8 cellular contexts compared by ENCODE assay signal in genomic region chr1:182484531-182485257, GRCh38. TPM values are rescaled to one million over a fixed set of nuclear protein-coding genes. Genes with fewer than 3 reads are reported as not detected.
DNase-seq lines count a peak whose midpoint lies in the region; ATAC-seq lines count a peak whose summit lies in the region.

No MANE protein-coding gene starts in this region.

- H2BK5ac ChIP-seq in mesendoderm (ENCODE audit: low read length) = no peak overlapping the region

- no peaks in the 10 kb centered on the region for H3K27me3 ChIP-seq in mesendoderm (ENCODE audit: insufficient read depth, low read length, poor library complexity)

- H3K36me3 ChIP-seq in mesendoderm (ENCODE audit: control insufficient read depth, insufficient read depth, low read length) = no peaks in the 10 kb centered on the region

- H3K4me2 ChIP-seq in mesendoderm (ENCODE audit: low read length) = no peak overlapping the region

- H2BK15ac ChIP-seq in mesendoderm (replicated peaks; ENCODE audit: low read depth) = no peak overlapping the region

- H2BK120ac ChIP-seq in mesendoderm (ENCODE audit: low read depth, low read length) = no peak overlapping the region

- no peak overlapping the region for H2AK5ac ChIP-seq in mesendoderm (ENCODE audit: low read length)

- H3K4me3 ChIP-seq in mesendoderm (ENCODE audit: low read length) = no peak overlapping the region

- H3K79me1 ChIP-seq in mesendoderm (ENCODE audit: low read length) = no peaks in the 10 kb centered on the region

- no peaks in the 10 kb centered on the region for H3K4me1 ChIP-seq in mesendoderm (ENCODE audit: control insufficient read depth, low read depth, low read length)

- H3K23ac ChIP-seq in mesendoderm (ENCODE audit: low read length) = no peak overlapping the region

- no peak overlapping the region for H4K5ac ChIP-seq in mesendoderm (ENCODE audit: low read length)

- no peak overlapping the region for H3K27ac ChIP-seq in mesendoderm (ENCODE audit: low read depth, low read length)

- H3K9ac ChIP-seq in mesendoderm (ENCODE audit: low read length) = no peak overlapping the region

- no CpG with 5 or more reads among the region's 5 CpGs for WGBS in mesendoderm (ENCODE audit: extremely low coverage, insufficient coverage, low lambda C conversion rate)

- no peak overlapping the region for H3K4ac ChIP-seq in mesendoderm (ENCODE audit: low read depth, low read length)

- DNase-seq in DMS53 (lab: John Stamatoyannopoulos, UW) (peak; percentile 56), DMS53 treated with DMSO at 0.1 percent for 48 hours (lab: John Stamatoyannopoulos, UW; ENCODE audit: unreplicated experiment) (no peak), SIG-M5 treated with dmso at 0.1 percent for 504 hours (lab: John Stamatoyannopoulos, UW; ENCODE audit: unreplicated experiment) (peak; percentile 99), mesendoderm (peak; percentile 54), nucleus accumbens (lab: John Stamatoyannopoulos, UW) (no peak), GOT3 (lab: John Stamatoyannopoulos, UW) (no peak)

- H3K79me2 ChIP-seq in mesendoderm (ENCODE audit: control insufficient read depth, insufficient read depth, low read length) = no peaks in the 10 kb centered on the region

- H4K8ac ChIP-seq in mesendoderm (ENCODE audit: low read depth, low read length) = no peak overlapping the region

- no peak overlapping the region for H3K18ac ChIP-seq in mesendoderm (ENCODE audit: low read length)

- H3K56ac ChIP-seq in mesendoderm (ENCODE audit: low read length) = no peak overlapping the region

- ATAC-seq in GM21360 (IDR thresholded peaks at IDR 0.05; ENCODE audit: unreplicated experiment) (peak; percentile 88), HG03469 (IDR thresholded peaks at IDR 0.05; ENCODE audit: unreplicated experiment) (peak; percentile 92)

RNA-seq across cellular contexts. Expression of gene RGSL1, which starts 34.7 kb away (rescaled TPM):
- polyA plus RNA-seq in mesendoderm (2013, experiment 1 of 2) = not detected
- polyA plus RNA-seq in mesendoderm (2013, experiment 2 of 2) = not detected

Comparison
In these comparisons a context has a peak if more than half of its experiments do, and no peak if none do; other contexts are left out.
1. DNase-seq: peak in DMS53 (single experiment), SIG-M5 treated with dmso at 0.1 percent for 504 hours (single experiment) and mesendoderm (single experiment); none in DMS53 treated with DMSO at 0.1 percent for 48 hours (single experiment), nucleus accumbens (0 of 56) and GOT3 (single experiment).